Comparison of ENCODE assay signal across 8 cellular contexts in the genomic region with DNA sequence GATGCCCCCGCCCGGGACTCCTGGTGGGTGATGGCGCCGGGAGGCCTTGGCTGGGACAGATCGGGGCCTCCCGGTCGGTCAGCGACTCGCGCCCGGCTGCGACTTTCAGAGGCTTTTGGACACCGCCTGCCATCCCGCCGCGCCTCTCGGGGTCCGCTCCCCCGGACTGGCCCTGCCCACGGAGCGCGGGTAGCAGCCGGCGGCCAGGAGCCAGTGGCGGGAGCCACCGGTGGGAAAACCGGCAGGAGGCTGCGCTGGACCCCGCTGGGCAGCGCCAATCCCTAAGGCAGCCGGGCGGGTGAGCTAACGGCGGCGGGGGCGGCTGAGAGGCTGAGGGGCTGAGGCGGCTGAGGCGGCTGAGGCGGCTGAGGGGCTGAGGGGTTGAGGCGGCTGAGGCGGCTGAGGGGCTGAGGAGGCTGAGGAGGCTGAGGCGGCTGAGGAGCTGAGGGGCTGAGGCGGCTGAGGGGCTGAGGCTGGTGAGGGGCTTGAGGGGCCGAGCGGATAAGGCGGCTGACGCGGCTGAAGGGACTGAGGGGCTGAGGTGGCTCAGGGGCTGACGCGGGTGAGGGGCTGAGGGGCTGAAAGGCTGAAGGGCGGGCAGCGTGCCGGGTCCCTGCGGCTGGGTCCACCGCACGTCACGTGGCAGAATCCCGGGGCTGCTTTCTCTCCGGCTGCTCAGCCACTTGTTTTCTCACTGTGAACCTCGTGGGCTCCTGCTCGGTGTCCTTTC. TPM values are rescaled to one million over a fixed set of nuclear protein-coding genes. Genes with fewer than 3 reads are reported as not detected.
A peak's percentile ranks its signal among the peaks of the same experiment; 100 is the strongest.
DNase-seq lines count a peak whose midpoint lies in the region; ATAC-seq and TF ChIP-seq lines count a peak whose summit lies in the region.
"Not testable (repeated sequence)": the region's sequence is repeated elsewhere in the genome, so short reads cannot be mapped to it uniquely, and the experiment has no call there.

No MANE protein-coding gene starts in this region.

- peaks cover 19% of the 10 kb centered on the region for H3K27me3 Mint-ChIP-seq in activated naive CD4-positive, alpha-beta T cell treated with anti-CD3 and anti-CD28 coated beads, Interleukin-2, amount 50 U/mL, for 24 hours

- intact Hi-C loops in dorsolateral prefrontal cortex (cut with DNase I); heart right ventricle (cut with DNase I); psoas muscle (cut with DNase I): not testable (repeated sequence)

- H3K4me1 Mint-ChIP-seq in activated naive CD4-positive, alpha-beta T cell treated with anti-CD3 and anti-CD28 coated beads, Interleukin-2, amount 50 U/mL, for 24 hours, result not testable (repeated sequence)

- H3K4me3 ChIP-seq in dorsolateral prefrontal cortex (peak overlapping the region; percentile 36 to 79 (median 64)), heart right ventricle (peak overlapping the region; percentile 6 to 50 (median 42)), psoas muscle (peak overlapping the region; percentile 59), upper lobe of left lung (peak overlapping the region in 3 of 4 donors; percentile 16 to 40 (median 36))

- TF ChIP-seq EP300 in upper lobe of left lung (IDR thresholded peaks at IDR 0.05), result not testable (repeated sequence)

- H3K27ac Mint-ChIP-seq in activated naive CD4-positive, alpha-beta T cell treated with anti-CD3 and anti-CD28 coated beads, Interleukin-2, amount 50 U/mL, for 24 hours, result not testable (repeated sequence)

- not testable (repeated sequence) for H3K36me3 Mint-ChIP-seq in activated naive CD4-positive, alpha-beta T cell treated with anti-CD3 and anti-CD28 coated beads, Interleukin-2, amount 50 U/mL, for 24 hours

- not testable (repeated sequence) for TF ChIP-seq POLR2A in upper lobe of left lung (IDR thresholded peaks at IDR 0.05)

- TF ChIP-seq CTCF in dorsolateral prefrontal cortex (IDR thresholded peaks at IDR 0.05 in 54 of 56, conservative IDR thresholded peaks at IDR 0.05 in 2 of 56; ENCODE audit: low read depth in 1 of 56, partially characterized antibody in 56 of 56); heart right ventricle (IDR thresholded peaks at IDR 0.05); psoas muscle (IDR thresholded peaks at IDR 0.05); upper lobe of left lung (IDR thresholded peaks at IDR 0.05): not testable (repeated sequence)

- 1% methylated on average over 60 to 61 of the region's 61 CpGs for WGBS in heart right ventricle, 2 donors
- 0 to 1% (median 1%) methylated on average over 36 to 61 of the region's 61 CpGs for WGBS in psoas muscle, 3 donors
- WGBS in upper lobe of left lung, 2 donors, result 4 to 5% methylated on average over 28 to 36 of the region's 61 CpGs

- H3K27me3 ChIP-seq in dorsolateral prefrontal cortex, upper lobe of left lung: not testable (repeated sequence)
- H3K27me3 ChIP-seq in heart right ventricle (peaks cover 0 to 68% (median 60%) of the 10 kb centered on the region in 7 donors), psoas muscle (ENCODE audit: insufficient read depth in 3 of 3, low read length in 2 of 3) (peaks cover 0 to 41% (median 8%) of the 10 kb centered on the region in 3 donors)

- H3K36me3 ChIP-seq in heart right ventricle; psoas muscle (ENCODE audit: insufficient read depth in 1 of 2, low read depth in 1 of 2); upper lobe of left lung: not testable (repeated sequence)

- H3K4me1 ChIP-seq in heart right ventricle, psoas muscle: not testable (repeated sequence)
- H3K4me1 ChIP-seq in upper lobe of left lung, result peaks cover 8 to 10% (median 9%) of the 10 kb centered on the region in 4 donors

- peak; percentile 26 to 71 (median 40) for ATAC-seq in heart right ventricle
- peak; percentile 21 to 68 (median 44) for ATAC-seq in psoas muscle
- peak in 1 of 2 donors; percentile 67 for ATAC-seq in upper lobe of left lung (ENCODE audit: low FRiP score in 2 of 2)

- DNase-seq in DMS53 (lab: John Stamatoyannopoulos, UW) (peak; percentile 44), NCI-H69 (lab: John Stamatoyannopoulos, UW) (peak; percentile 26), dorsolateral prefrontal cortex (peak in 9 of 10 donors; percentile 54 to 81 (median 67)), medulla oblongata (ENCODE audit: extremely low spot score) (peak; percentile 60), upper lobe of left lung (peak in 1 of 2 donors; percentile 83)
- DNase-seq in heart right ventricle, psoas muscle: not testable (repeated sequence)

- H3K9me3 Mint-ChIP-seq in activated naive CD4-positive, alpha-beta T cell treated with anti-CD3 and anti-CD28 coated beads, Interleukin-2, amount 50 U/mL, for 24 hours, result not testable (repeated sequence)

- not testable (repeated sequence) for H3K9me3 ChIP-seq in heart right ventricle, psoas muscle, upper lobe of left lung

- H3K4me3 Mint-ChIP-seq in activated naive CD4-positive, alpha-beta T cell treated with anti-CD3 and anti-CD28 coated beads, Interleukin-2, amount 50 U/mL, for 24 hours, result peak overlapping the region; percentile 62

- peak overlapping the region in 47 of 59 donors; percentile 2 to 89 (median 70) for H3K27ac ChIP-seq in dorsolateral prefrontal cortex
- not testable (repeated sequence) for H3K27ac ChIP-seq in heart right ventricle, psoas muscle, upper lobe of left lung

RNA-seq across cellular contexts. Expression of gene ZNF624, which starts 13.4 kb away (rescaled TPM):
- 10 to 100 TPM in 46 of 120 experiments, 1 to 10 TPM in 74; 3.7 to 16.0 (median 9.3) TPM for total RNA-seq in dorsolateral prefrontal cortex
- total RNA-seq in heart right ventricle, result 1 to 10 TPM; 1.4 to 2.9 (median 2.1) TPM
- under 1 TPM; 0.39 to 0.66 TPM for polyA plus RNA-seq in heart right ventricle
- 1 to 10 TPM in 2 of 4 donors, under 1 TPM in 2; 0.62 to 2.5 (median 1.0) TPM for total RNA-seq in psoas muscle
- polyA plus RNA-seq in psoas muscle, result under 1 TPM; 0.15 to 0.96 (median 0.53) TPM
- total RNA-seq in upper lobe of left lung, result 1 to 10 TPM; 1.4 to 6.0 (median 3.7) TPM

RNA-seq across cellular contexts. Expression of gene CCDC144A, which starts 23.0 kb away (rescaled TPM):
- 100 to 1,000 TPM in 2 of 120 experiments, 10 to 100 TPM in 118; 23.7 to 115 (median 50.3) TPM for total RNA-seq in dorsolateral prefrontal cortex
- 1 to 10 TPM in 6 of 10 donors, under 1 TPM in 4; 0.25 to 3.4 (median 1.4) TPM for total RNA-seq in heart right ventricle
- 1 to 10 TPM in 1 of 2 donors, under 1 TPM in 1; 0.32 to 2.2 TPM for polyA plus RNA-seq in heart right ventricle
- total RNA-seq in psoas muscle, result 1 to 10 TPM in 2 of 4 donors, under 1 TPM in 2; 0.05 to 1.5 (median 0.76) TPM
- under 1 TPM; 0.14 to 0.29 (median 0.20) TPM for polyA plus RNA-seq in psoas muscle
- 10 to 100 TPM in 1 of 6 donors, 1 to 10 TPM in 5; 1.1 to 16.9 (median 7.6) TPM for total RNA-seq in upper lobe of left lung
